In the genomic region with DNA sequence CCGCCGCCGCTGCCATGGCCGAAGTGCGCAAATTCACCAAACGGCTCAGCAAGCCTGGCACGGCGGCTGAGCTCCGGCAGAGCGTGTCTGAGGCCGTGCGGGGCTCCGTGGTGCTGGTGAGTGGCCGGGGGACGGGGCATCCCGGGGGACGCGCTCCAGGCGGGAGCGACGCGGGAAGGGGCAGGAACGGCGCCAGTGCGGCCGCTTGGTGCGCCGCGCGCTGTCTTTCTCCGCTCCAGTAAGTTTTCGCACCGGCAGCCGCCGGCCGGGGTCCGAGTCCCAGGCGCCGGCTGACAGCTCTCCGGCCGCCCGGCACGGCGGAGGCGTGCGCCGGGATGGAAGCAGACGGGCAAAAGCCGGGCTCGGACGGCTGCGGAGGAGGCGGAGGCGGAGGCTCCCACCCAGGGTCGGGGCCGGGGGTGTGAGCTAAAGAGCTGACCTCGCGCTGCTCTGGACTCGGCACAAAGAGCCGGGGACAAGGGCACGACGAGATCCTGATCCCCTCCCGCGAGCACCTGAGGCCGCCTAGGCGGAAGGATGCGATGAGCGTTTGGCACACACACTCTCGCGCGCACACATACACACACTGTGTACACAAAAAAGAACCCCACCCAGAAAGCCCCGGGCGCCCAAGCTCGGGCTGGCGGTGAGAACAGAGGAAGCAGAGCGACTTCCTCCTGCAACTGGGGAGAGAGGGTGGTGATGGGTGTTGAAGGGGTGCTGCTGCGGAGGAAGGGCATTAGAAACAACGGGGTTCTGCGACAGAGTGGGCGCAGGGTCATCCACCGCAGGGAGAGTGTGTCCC, we compare ENCODE assay signal across 8 cellular contexts. TPM values are rescaled to one million over a fixed set of nuclear protein-coding genes. Genes with fewer than 3 reads are reported as not detected.
DNase-seq lines count a peak whose midpoint lies in the region; ATAC-seq and TF ChIP-seq lines count a peak whose summit lies in the region.

No MANE protein-coding gene starts in this region.

- no peaks in the 10 kb centered on the region for H3K9me3 Mint-ChIP-seq in activated CD4-positive, alpha-beta memory T cell treated with anti-CD3 and anti-CD28 coated beads for 36 hours
- H3K9me3 Mint-ChIP-seq in endothelial cell (ENCODE audit: unreplicated experiment): no peaks in the 10 kb centered on the region
- H3K9me3 Mint-ChIP-seq in naive thymus-derived CD8-positive, alpha-beta T cell: no peaks in the 10 kb centered on the region

- H3K4me1 Mint-ChIP-seq in activated CD4-positive, alpha-beta memory T cell treated with anti-CD3 and anti-CD28 coated beads for 36 hours (ENCODE audit: low read depth): peaks cover 24% of the 10 kb centered on the region
- peaks cover 4% of the 10 kb centered on the region for H3K4me1 Mint-ChIP-seq in endothelial cell (ENCODE audit: unreplicated experiment)
- H3K4me1 Mint-ChIP-seq in naive thymus-derived CD8-positive, alpha-beta T cell: peaks cover 8 to 34% (median 29%) of the 10 kb centered on the region in 4 donors

- POLR2A ChIA-PET in activated CD4-positive, alpha-beta memory T cell treated with anti-CD3 and anti-CD28 coated beads for 36 hours (lab: Charles Lee): interaction anchor here (0.6 to 4.7 kb wide), 13 partner anchors 12 to 1357 kb away, joined by 3 to 36 read pairs (median 4); a partner anchor contains a TSS
- POLR2A ChIA-PET in naive thymus-derived CD8-positive, alpha-beta T cell (lab: Charles Lee): interaction anchor here (0.6 to 6.6 kb wide), 14 partner anchors 9 to 983 kb away, joined by 3 to 121 read pairs (median 4); no protein-coding TSS in a partner anchor

- intact Hi-C loops in activated CD4-positive, alpha-beta memory T cell treated with anti-CD3 and anti-CD28 coated beads for 36 hours (cut with micrococcal nuclease): loop anchor here (1.0 to 10.0 kb wide), 3 partner anchors 73 to 149 kb away; a partner anchor contains a TSS

- peaks cover 3% of the 10 kb centered on the region for H3K36me3 Mint-ChIP-seq in activated CD4-positive, alpha-beta memory T cell treated with anti-CD3 and anti-CD28 coated beads for 36 hours
- no peaks in the 10 kb centered on the region for H3K36me3 Mint-ChIP-seq in endothelial cell (ENCODE audit: low read depth, unreplicated experiment)
- H3K36me3 Mint-ChIP-seq in naive thymus-derived CD8-positive, alpha-beta T cell: peaks cover 0 to 5% (median 0%) of the 10 kb centered on the region in 3 donors

- CTCF ChIA-PET in activated CD4-positive, alpha-beta memory T cell treated with anti-CD3 and anti-CD28 coated beads for 36 hours (lab: Charles Lee): interaction anchor here (0.9 to 2.0 kb wide), 5 partner anchors 25 to 105 kb away, joined by 3 to 12 read pairs (median 6); no protein-coding TSS in a partner anchor

- ATAC-seq in GM18517 (IDR thresholded peaks at IDR 0.05; ENCODE audit: unreplicated experiment): peak; percentile 60
- peak; percentile 59 for ATAC-seq in HG02840 (IDR thresholded peaks at IDR 0.05; ENCODE audit: low FRiP score, unreplicated experiment)
- peak; percentile 69 to 81 for ATAC-seq in naive thymus-derived CD8-positive, alpha-beta T cell

- peak overlapping the region; percentile 97 for H3K27ac Mint-ChIP-seq in activated CD4-positive, alpha-beta memory T cell treated with anti-CD3 and anti-CD28 coated beads for 36 hours
- no peak overlapping the region for H3K27ac Mint-ChIP-seq in endothelial cell (ENCODE audit: unreplicated experiment)
- H3K27ac Mint-ChIP-seq in naive thymus-derived CD8-positive, alpha-beta T cell: peak overlapping the region; percentile 93 to 99 (median 98)

- DNase-seq in NCI-H345 treated with DMSO at 0.1 percent for 48 hours (lab: John Stamatoyannopoulos, UW; ENCODE audit: unreplicated experiment): peak; percentile 2
- DNase-seq in activated CD4-positive, alpha-beta memory T cell treated with anti-CD3 and anti-CD28 coated beads for 36 hours: peak; percentile 85
- peak; percentile 15 for DNase-seq in endothelial cell (ENCODE audit: low spot score)
- peak; percentile 53 to 92 (median 76) for DNase-seq in naive thymus-derived CD8-positive, alpha-beta T cell
- DNase-seq in stimulated activated naive CD4-positive, alpha-beta T cell treated with Interleukin-2 at 50 U/mL for 16 hours (lab: John Stamatoyannopoulos, UW): peak; percentile 71
- no peak for DNase-seq in NCI-H2029 treated with DMSO at 0.1 percent for 48 hours (lab: John Stamatoyannopoulos, UW)

- TF ChIP-seq CTCF in endothelial cell (IDR thresholded peaks at IDR 0.05; ENCODE audit: unreplicated experiment): no peak

- H3K27me3 Mint-ChIP-seq in activated CD4-positive, alpha-beta memory T cell treated with anti-CD3 and anti-CD28 coated beads for 36 hours: no peaks in the 10 kb centered on the region
- H3K27me3 Mint-ChIP-seq in endothelial cell (ENCODE audit: unreplicated experiment): peaks cover 5% of the 10 kb centered on the region
- H3K27me3 Mint-ChIP-seq in naive thymus-derived CD8-positive, alpha-beta T cell: no peaks in the 10 kb centered on the region

- H3K4me3 Mint-ChIP-seq in activated CD4-positive, alpha-beta memory T cell treated with anti-CD3 and anti-CD28 coated beads for 36 hours: peak overlapping the region; percentile 99
- peak overlapping the region; percentile 89 for H3K4me3 Mint-ChIP-seq in endothelial cell (ENCODE audit: unreplicated experiment)
- peak overlapping the region; percentile 96 to 100 (median 98) for H3K4me3 Mint-ChIP-seq in naive thymus-derived CD8-positive, alpha-beta T cell

RNA-seq across cellular contexts. Expression of a gene that starts 0.5 kb away (rescaled TPM):
- total RNA-seq in activated CD4-positive, alpha-beta memory T cell treated with anti-CD3 and anti-CD28 coated beads for 36 hours: 10 to 100 TPM; 47.5 to 50.4 TPM
- total RNA-seq in endothelial cell (ENCODE audit: unreplicated experiment): 10.9 TPM
- 100 to 1,000 TPM; 110 to 116 TPM for total RNA-seq in naive thymus-derived CD8-positive, alpha-beta T cell
- 10 to 100 TPM; 20.9 to 26.6 (median 24.1) TPM for polyA plus RNA-seq in naive thymus-derived CD8-positive, alpha-beta T cell
